In the genomic region with DNA sequence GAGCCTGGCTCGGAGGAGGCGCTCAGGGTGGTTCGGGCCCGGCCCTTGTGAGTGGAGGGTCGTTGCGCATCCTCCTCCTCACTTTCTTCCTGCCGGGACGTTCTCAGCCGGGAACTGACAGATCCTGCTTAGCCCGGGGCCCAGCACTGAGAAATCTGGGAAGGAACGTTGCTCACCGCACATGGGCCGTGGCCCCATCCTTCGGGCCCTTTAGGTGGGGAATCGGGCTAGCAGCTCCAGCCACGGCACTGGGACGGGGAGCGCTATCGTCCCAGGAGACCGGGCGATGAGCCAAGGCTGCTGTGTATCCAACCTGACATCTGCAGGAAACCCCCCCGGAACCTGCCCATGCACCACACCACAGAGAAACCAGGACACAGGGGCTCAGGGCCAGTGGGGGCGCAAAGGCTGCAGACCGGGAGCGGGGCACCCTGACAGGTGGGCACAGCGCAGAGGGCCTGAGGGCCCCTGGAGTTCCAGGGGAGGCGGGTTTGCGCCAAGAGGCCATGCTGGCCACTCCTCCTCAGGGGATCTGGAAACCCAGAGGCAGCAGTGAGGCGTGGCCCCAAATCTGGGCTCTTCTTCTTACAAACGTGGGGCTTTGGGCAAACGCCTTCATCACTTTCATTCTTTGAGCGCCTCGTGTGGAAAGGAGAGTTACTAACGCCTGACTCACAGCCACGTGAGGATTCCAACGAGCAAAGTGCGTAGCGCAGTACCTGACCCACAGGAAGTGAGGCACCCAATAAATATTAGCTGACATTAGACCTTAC, we compare ENCODE assay signal across 1 cellular context.
A peak's percentile ranks its signal among the peaks of the same experiment; 100 is the strongest.
TF ChIP-seq lines count a peak whose summit lies in the region.

A gene (minus strand): TSS at position 116 of the 773 bp plus-strand sequence. CDS start 4,659 bp downstream, outside the sequence.

TF ChIP-seq in HEK293, 187 proteins besides CTCF, POLR2A, EP300 and RAD21 (continued from another document and continues in another):
- TF ChIP-seq, protein P1, sequence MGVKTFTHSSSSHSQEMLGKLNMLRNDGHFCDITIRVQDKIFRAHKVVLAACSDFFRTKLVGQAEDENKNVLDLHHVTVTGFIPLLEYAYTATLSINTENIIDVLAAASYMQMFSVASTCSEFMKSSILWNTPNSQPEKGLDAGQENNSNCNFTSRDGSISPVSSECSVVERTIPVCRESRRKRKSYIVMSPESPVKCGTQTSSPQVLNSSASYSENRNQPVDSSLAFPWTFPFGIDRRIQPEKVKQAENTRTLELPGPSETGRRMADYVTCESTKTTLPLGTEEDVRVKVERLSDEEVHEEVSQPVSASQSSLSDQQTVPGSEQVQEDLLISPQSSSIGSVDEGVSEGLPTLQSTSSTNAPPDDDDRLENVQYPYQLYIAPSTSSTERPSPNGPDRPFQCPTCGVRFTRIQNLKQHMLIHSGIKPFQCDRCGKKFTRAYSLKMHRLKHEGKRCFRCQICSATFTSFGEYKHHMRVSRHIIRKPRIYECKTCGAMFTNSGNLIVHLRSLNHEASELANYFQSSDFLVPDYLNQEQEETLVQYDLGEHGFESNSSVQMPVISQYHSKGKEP (tag by site-specific recombination; IDR thresholded peaks at IDR 0.05), result no peak
- TF ChIP-seq ZNF16 (tag by site-specific recombination; IDR thresholded peaks at IDR 0.05; ENCODE audit: low read depth) (no peak), ZNF133 (tag by site-specific recombination; IDR thresholded peaks at IDR 0.05) (no peak), ZNF324 (tag by site-specific recombination; IDR thresholded peaks at IDR 0.05) (no peak), ZEB2 (tag by site-specific recombination; IDR thresholded peaks at IDR 0.05) (peak; percentile 46), ZNF391 (tag by site-specific recombination; IDR thresholded peaks at IDR 0.05; ENCODE audit: borderline replicate concordance, low read depth) (no peak), ZIC2 (tag by site-specific recombination; IDR thresholded peaks at IDR 0.05) (peak; percentile 88), ZNF335 (tag by site-specific recombination; conservative IDR thresholded peaks at IDR 0.05) (peak; percentile 90), ZNF146 (tag by site-specific recombination; IDR thresholded peaks at IDR 0.05) (no peak), MYNN (tag by site-specific recombination; IDR thresholded peaks at IDR 0.05; ENCODE audit: borderline replicate concordance) (no peak), ZNF37A (tag by site-specific recombination; IDR thresholded peaks at IDR 0.05) (no peak), ZNF621 (tag by site-specific recombination; IDR thresholded peaks at IDR 0.05) (no peak), ZNF529 (tag by site-specific recombination; IDR thresholded peaks at IDR 0.05; ENCODE audit: insufficient replicate concordance) (no peak), ZNF174 (tag by site-specific recombination; IDR thresholded peaks at IDR 0.05) (no peak), ZFP41 (tag by site-specific recombination; IDR thresholded peaks at IDR 0.05; ENCODE audit: borderline replicate concordance) (no peak), ZNF416 (tag by site-specific recombination; IDR thresholded peaks at IDR 0.05) (no peak), ZNF211 (tag by site-specific recombination; IDR thresholded peaks at IDR 0.05; ENCODE audit: low read depth) (no peak), ZNF302 (tag by site-specific recombination; IDR thresholded peaks at IDR 0.05; ENCODE audit: low read depth) (no peak), ZFHX2 (tag by site-specific recombination; conservative IDR thresholded peaks at IDR 0.05) (no peak), HOXA7 (CRISPR knock-in tag; IDR thresholded peaks at IDR 0.05; ENCODE audit: borderline replicate concordance) (no peak), ZNF660 (tag by site-specific recombination; IDR thresholded peaks at IDR 0.05) (no peak; the same call in 1 of the 2 replicates), MEIS1 (CRISPR knock-in tag; IDR thresholded peaks at IDR 0.05; ENCODE audit: borderline replicate concordance) (no peak), ZNF266 (tag by site-specific recombination; IDR thresholded peaks at IDR 0.05; ENCODE audit: low read depth) (no peak), ZNF341 (tag by site-specific recombination; IDR thresholded peaks at IDR 0.05; ENCODE audit: low read depth) (peak; percentile 87), ZNF23 (tag by site-specific recombination; IDR thresholded peaks at IDR 0.05; ENCODE audit: borderline replicate concordance) (no peak), ZBTB20 (tag by site-specific recombination; IDR thresholded peaks at IDR 0.05) (peak; percentile 99)
- TF ChIP-seq, protein P2, sequence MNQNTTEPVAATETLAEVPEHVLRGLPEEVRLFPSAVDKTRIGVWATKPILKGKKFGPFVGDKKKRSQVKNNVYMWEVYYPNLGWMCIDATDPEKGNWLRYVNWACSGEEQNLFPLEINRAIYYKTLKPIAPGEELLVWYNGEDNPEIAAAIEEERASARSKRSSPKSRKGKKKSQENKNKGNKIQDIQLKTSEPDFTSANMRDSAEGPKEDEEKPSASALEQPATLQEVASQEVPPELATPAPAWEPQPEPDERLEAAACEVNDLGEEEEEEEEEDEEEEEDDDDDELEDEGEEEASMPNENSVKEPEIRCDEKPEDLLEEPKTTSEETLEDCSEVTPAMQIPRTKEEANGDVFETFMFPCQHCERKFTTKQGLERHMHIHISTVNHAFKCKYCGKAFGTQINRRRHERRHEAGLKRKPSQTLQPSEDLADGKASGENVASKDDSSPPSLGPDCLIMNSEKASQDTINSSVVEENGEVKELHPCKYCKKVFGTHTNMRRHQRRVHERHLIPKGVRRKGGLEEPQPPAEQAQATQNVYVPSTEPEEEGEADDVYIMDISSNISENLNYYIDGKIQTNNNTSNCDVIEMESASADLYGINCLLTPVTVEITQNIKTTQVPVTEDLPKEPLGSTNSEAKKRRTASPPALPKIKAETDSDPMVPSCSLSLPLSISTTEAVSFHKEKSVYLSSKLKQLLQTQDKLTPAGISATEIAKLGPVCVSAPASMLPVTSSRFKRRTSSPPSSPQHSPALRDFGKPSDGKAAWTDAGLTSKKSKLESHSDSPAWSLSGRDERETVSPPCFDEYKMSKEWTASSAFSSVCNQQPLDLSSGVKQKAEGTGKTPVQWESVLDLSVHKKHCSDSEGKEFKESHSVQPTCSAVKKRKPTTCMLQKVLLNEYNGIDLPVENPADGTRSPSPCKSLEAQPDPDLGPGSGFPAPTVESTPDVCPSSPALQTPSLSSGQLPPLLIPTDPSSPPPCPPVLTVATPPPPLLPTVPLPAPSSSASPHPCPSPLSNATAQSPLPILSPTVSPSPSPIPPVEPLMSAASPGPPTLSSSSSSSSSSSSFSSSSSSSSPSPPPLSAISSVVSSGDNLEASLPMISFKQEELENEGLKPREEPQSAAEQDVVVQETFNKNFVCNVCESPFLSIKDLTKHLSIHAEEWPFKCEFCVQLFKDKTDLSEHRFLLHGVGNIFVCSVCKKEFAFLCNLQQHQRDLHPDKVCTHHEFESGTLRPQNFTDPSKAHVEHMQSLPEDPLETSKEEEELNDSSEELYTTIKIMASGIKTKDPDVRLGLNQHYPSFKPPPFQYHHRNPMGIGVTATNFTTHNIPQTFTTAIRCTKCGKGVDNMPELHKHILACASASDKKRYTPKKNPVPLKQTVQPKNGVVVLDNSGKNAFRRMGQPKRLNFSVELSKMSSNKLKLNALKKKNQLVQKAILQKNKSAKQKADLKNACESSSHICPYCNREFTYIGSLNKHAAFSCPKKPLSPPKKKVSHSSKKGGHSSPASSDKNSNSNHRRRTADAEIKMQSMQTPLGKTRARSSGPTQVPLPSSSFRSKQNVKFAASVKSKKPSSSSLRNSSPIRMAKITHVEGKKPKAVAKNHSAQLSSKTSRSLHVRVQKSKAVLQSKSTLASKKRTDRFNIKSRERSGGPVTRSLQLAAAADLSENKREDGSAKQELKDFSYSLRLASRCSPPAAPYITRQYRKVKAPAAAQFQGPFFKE (tag by site-specific recombination; IDR thresholded peaks at IDR 0.05; ENCODE audit: borderline replicate concordance), result no peak
- TF ChIP-seq, protein P3, sequence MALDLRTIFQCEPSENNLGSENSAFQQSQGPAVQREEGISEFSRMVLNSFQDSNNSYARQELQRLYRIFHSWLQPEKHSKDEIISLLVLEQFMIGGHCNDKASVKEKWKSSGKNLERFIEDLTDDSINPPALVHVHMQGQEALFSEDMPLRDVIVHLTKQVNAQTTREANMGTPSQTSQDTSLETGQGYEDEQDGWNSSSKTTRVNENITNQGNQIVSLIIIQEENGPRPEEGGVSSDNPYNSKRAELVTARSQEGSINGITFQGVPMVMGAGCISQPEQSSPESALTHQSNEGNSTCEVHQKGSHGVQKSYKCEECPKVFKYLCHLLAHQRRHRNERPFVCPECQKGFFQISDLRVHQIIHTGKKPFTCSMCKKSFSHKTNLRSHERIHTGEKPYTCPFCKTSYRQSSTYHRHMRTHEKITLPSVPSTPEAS (tag by site-specific recombination; IDR thresholded peaks at IDR 0.05), result peak; percentile 19; the same call in 1 of the 2 replicates
- TF ChIP-seq, protein P4, sequence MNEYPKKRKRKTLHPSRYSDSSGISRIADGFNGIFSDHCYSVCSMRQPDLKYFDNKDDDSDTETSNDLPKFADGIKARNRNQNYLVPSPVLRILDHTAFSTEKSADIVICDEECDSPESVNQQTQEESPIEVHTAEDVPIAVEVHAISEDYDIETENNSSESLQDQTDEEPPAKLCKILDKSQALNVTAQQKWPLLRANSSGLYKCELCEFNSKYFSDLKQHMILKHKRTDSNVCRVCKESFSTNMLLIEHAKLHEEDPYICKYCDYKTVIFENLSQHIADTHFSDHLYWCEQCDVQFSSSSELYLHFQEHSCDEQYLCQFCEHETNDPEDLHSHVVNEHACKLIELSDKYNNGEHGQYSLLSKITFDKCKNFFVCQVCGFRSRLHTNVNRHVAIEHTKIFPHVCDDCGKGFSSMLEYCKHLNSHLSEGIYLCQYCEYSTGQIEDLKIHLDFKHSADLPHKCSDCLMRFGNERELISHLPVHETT (tag by site-specific recombination; IDR thresholded peaks at IDR 0.05), result no peak
- TF ChIP-seq, protein P5, sequence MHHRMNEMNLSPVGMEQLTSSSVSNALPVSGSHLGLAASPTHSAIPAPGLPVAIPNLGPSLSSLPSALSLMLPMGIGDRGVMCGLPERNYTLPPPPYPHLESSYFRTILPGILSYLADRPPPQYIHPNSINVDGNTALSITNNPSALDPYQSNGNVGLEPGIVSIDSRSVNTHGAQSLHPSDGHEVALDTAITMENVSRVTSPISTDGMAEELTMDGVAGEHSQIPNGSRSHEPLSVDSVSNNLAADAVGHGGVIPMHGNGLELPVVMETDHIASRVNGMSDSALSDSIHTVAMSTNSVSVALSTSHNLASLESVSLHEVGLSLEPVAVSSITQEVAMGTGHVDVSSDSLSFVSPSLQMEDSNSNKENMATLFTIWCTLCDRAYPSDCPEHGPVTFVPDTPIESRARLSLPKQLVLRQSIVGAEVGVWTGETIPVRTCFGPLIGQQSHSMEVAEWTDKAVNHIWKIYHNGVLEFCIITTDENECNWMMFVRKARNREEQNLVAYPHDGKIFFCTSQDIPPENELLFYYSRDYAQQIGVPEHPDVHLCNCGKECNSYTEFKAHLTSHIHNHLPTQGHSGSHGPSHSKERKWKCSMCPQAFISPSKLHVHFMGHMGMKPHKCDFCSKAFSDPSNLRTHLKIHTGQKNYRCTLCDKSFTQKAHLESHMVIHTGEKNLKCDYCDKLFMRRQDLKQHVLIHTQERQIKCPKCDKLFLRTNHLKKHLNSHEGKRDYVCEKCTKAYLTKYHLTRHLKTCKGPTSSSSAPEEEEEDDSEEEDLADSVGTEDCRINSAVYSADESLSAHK (tag by site-specific recombination; IDR thresholded peaks at IDR 0.05), result no peak
- TF ChIP-seq, protein P6, sequence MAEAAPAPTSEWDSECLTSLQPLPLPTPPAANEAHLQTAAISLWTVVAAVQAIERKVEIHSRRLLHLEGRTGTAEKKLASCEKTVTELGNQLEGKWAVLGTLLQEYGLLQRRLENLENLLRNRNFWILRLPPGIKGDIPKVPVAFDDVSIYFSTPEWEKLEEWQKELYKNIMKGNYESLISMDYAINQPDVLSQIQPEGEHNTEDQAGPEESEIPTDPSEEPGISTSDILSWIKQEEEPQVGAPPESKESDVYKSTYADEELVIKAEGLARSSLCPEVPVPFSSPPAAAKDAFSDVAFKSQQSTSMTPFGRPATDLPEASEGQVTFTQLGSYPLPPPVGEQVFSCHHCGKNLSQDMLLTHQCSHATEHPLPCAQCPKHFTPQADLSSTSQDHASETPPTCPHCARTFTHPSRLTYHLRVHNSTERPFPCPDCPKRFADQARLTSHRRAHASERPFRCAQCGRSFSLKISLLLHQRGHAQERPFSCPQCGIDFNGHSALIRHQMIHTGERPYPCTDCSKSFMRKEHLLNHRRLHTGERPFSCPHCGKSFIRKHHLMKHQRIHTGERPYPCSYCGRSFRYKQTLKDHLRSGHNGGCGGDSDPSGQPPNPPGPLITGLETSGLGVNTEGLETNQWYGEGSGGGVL (tag by site-specific recombination; IDR thresholded peaks at IDR 0.05), result no peak
- TF ChIP-seq, protein P7, sequence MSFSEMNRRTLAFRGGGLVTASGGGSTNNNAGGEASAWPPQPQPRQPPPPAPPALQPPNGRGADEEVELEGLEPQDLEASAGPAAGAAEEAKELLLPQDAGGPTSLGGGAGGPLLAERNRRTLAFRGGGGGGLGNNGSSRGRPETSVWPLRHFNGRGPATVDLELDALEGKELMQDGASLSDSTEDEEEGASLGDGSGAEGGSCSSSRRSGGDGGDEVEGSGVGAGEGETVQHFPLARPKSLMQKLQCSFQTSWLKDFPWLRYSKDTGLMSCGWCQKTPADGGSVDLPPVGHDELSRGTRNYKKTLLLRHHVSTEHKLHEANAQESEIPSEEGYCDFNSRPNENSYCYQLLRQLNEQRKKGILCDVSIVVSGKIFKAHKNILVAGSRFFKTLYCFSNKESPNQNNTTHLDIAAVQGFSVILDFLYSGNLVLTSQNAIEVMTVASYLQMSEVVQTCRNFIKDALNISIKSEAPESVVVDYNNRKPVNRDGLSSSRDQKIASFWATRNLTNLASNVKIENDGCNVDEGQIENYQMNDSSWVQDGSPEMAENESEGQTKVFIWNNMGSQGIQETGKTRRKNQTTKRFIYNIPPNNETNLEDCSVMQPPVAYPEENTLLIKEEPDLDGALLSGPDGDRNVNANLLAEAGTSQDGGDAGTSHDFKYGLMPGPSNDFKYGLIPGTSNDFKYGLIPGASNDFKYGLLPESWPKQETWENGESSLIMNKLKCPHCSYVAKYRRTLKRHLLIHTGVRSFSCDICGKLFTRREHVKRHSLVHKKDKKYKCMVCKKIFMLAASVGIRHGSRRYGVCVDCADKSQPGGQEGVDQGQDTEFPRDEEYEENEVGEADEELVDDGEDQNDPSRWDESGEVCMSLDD (tag by site-specific recombination; IDR thresholded peaks at IDR 0.05), result no peak; the same call in 1 of the 2 replicates
- TF ChIP-seq, protein P8, sequence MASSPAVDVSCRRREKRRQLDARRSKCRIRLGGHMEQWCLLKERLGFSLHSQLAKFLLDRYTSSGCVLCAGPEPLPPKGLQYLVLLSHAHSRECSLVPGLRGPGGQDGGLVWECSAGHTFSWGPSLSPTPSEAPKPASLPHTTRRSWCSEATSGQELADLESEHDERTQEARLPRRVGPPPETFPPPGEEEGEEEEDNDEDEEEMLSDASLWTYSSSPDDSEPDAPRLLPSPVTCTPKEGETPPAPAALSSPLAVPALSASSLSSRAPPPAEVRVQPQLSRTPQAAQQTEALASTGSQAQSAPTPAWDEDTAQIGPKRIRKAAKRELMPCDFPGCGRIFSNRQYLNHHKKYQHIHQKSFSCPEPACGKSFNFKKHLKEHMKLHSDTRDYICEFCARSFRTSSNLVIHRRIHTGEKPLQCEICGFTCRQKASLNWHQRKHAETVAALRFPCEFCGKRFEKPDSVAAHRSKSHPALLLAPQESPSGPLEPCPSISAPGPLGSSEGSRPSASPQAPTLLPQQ (tag by site-specific recombination; IDR thresholded peaks at IDR 0.05), result no peak; the same call in 1 of the 2 replicates
